In genomic region chr13:21033866-21034601, GRCh38 we compare ENCODE assay signal across 11 cellular contexts. TPM values are rescaled to one million over a fixed set of nuclear protein-coding genes. Genes with fewer than 3 reads are reported as not detected.
DNase-seq lines count a peak whose midpoint lies in the region; ATAC-seq, FAIRE-seq and TF ChIP-seq lines count a peak whose summit lies in the region.
"Had no signal": no experiment of that assay in that cellular context is flagged by ENCODE, and none has a peak within 500 bp of the region (broad histone marks: within the 10 kb centered on the region; RNA-seq: fewer than 3 reads in every experiment).

No MANE protein-coding gene starts in this region.

- H3K36me3 Mint-ChIP-seq in GM23338 (ENCODE audit: low read depth) (peaks cover 6% of the 10 kb centered on the region; the same call in 2 of the 3 replicates), glutamatergic neuron (ENCODE audit: unreplicated experiment) (no peaks in the 10 kb centered on the region)
- no peaks in the 10 kb centered on the region for H3K36me3 Mint-ChIP-seq in stimulated activated effector memory CD8-positive, alpha-beta T cell treated with anti-CD3 and anti-CD28 coated beads, Interleukin-12 subunit alpha, Interleukin-12 subunit beta, amount 100 ng/mL, for 72 hours

- H3K4me1 ChIP-seq in GM23338 (ENCODE audit: insufficient read depth) (peaks cover 38% of the 10 kb centered on the region), keratinocyte (ENCODE audit: control insufficient read depth, extremely low read depth, insufficient read depth, low read length) (peaks cover 19% of the 10 kb centered on the region)

- H3K4me3 ChIP-seq in GM23338 (no peak overlapping the region), astrocyte of the spinal cord (ENCODE audit: low read depth, low read length) (no peak overlapping the region), keratinocyte (ENCODE audit: control insufficient read depth in 2 of 3, extremely low read depth in 1 of 3, insufficient read depth in 2 of 3, low read depth in 1 of 3, low read length in 3 of 3) (no peak overlapping the region)

- peaks cover 39% of the 10 kb centered on the region for H3K4me1 Mint-ChIP-seq in GM23338
- peaks cover 26% of the 10 kb centered on the region for H3K4me1 Mint-ChIP-seq in stimulated activated effector memory CD8-positive, alpha-beta T cell treated with anti-CD3 and anti-CD28 coated beads, Interleukin-12 subunit alpha, Interleukin-12 subunit beta, amount 100 ng/mL, for 72 hours
- H3K4me1 Mint-ChIP-seq in glutamatergic neuron (ENCODE audit: low read depth, unreplicated experiment) = no peaks in the 10 kb centered on the region

- no peak for TF ChIP-seq POLR2A in GM18505 (IDR thresholded peaks at IDR 0.05; ENCODE audit: borderline replicate concordance, extremely low read depth, insufficient read depth, insufficient read length)

- H3K27ac ChIP-seq in GM23338 (ENCODE audit: low read depth) = peak overlapping the region; percentile 39; the same call in 1 of the 2 replicates
- peak overlapping the region; percentile 1 for H3K27ac ChIP-seq in keratinocyte (ENCODE audit: control insufficient read depth, insufficient read depth, low read length)

- dilution Hi-C loops in keratinocyte (cut with MboI; ENCODE audit: extremely low pct_ligation_motif_present, low sequenced_read_pairs) = no loop called here

- no peaks in the 10 kb centered on the region for H3K9me3 Mint-ChIP-seq in GM23338
- H3K9me3 Mint-ChIP-seq in stimulated activated effector memory CD8-positive, alpha-beta T cell treated with anti-CD3 and anti-CD28 coated beads, Interleukin-12 subunit alpha, Interleukin-12 subunit beta, amount 100 ng/mL, for 72 hours = no peaks in the 10 kb centered on the region
- H3K9me3 Mint-ChIP-seq in glutamatergic neuron (ENCODE audit: unreplicated experiment) = no peaks in the 10 kb centered on the region
- H3K9me3 Mint-ChIP-seq: stimulated activated naive CD8-positive, alpha-beta T cell treated with anti-CD3 and anti-CD28 coated beads, Interleukin-15, amount 100 ng/mL, for 72 hours had no signal

- no peaks in the 10 kb centered on the region for H3K9me2 ChIP-seq in GM23338 (ENCODE audit: insufficient read depth)

- H3K79me2 ChIP-seq in GM23338 (replicated peaks; ENCODE audit: insufficient read depth) (peaks cover 99% of the 10 kb centered on the region), keratinocyte (ENCODE audit: control insufficient read depth, insufficient read depth, low read length) (peaks cover 90% of the 10 kb centered on the region)

- TF ChIP-seq CTCF in GM23338 (conservative IDR thresholded peaks at IDR 0.05; ENCODE audit: low read depth in 2 of 2) (no peak), astrocyte of the spinal cord (IDR thresholded peaks at IDR 0.05; ENCODE audit: low read depth, low read length) (no peak), keratinocyte (optimal IDR thresholded peaks at IDR 0.05 in 1 of 3, IDR thresholded peaks at IDR 0.05 in 1 of 3, conservative IDR thresholded peaks at IDR 0.05 in 1 of 3; ENCODE audit: extremely low read depth in 1 of 3, insufficient read depth in 2 of 3, low read length in 3 of 3) (no peak), glutamatergic neuron (IDR thresholded peaks at IDR 0.05; ENCODE audit: partially characterized antibody, unreplicated experiment) (no peak)

- H3K4me2 ChIP-seq in GM23338 = 0 out of 2 replicates have a peak overlapping the region, but pooled peaks have one; percentile 15
- H3K4me2 ChIP-seq in keratinocyte (ENCODE audit: control insufficient read depth, extremely low read depth, insufficient read depth, low read depth, low read length) = peak overlapping the region; percentile 44

- no peak overlapping the region for H3K27ac Mint-ChIP-seq in GM23338
- H3K27ac Mint-ChIP-seq in stimulated activated effector memory CD8-positive, alpha-beta T cell treated with anti-CD3 and anti-CD28 coated beads, Interleukin-12 subunit alpha, Interleukin-12 subunit beta, amount 100 ng/mL, for 72 hours = no peak overlapping the region
- H3K27ac Mint-ChIP-seq in glutamatergic neuron (ENCODE audit: unreplicated experiment) = no peak overlapping the region

- no peak; the same call in 2 of the 3 replicates for ATAC-seq in GM23338
- ATAC-seq in stimulated activated effector memory CD8-positive, alpha-beta T cell treated with anti-CD3 and anti-CD28 coated beads, Interleukin-12 subunit alpha, Interleukin-12 subunit beta, amount 100 ng/mL, for 72 hours = peak; percentile 45
- no peak for ATAC-seq in GM18505 (IDR thresholded peaks at IDR 0.05; ENCODE audit: unreplicated experiment)
- ATAC-seq: stimulated activated naive CD8-positive, alpha-beta T cell treated with anti-CD3 and anti-CD28 coated beads, Interleukin-15, amount 100 ng/mL, for 72 hours had no signal

- no peaks in the 10 kb centered on the region for H3K9me3 ChIP-seq in keratinocyte (ENCODE audit: control insufficient read depth, low read depth, low read length)

- peaks cover 6% of the 10 kb centered on the region for H3K9me1 ChIP-seq in keratinocyte (ENCODE audit: control insufficient read depth, extremely low read depth, insufficient read depth, low read length)

- FAIRE-seq in keratinocyte (lab: Jason Lieb, UNC) = no peak

- in situ Hi-C loops in astrocyte of the spinal cord (cut with HindIII; ENCODE audit: low sequenced_read_pairs) = no loop called here

- H4K20me1 ChIP-seq in GM23338 (replicated peaks; ENCODE audit: insufficient read depth) (peaks cover 46% of the 10 kb centered on the region), keratinocyte (ENCODE audit: control insufficient read depth, extremely low read depth, insufficient read depth, low read length) (peaks cover 15% of the 10 kb centered on the region)

- H2AFZ ChIP-seq in GM23338 (no peak overlapping the region), keratinocyte (ENCODE audit: control insufficient read depth, low read length) (no peak overlapping the region)

- DNase-seq in GM23338 (ENCODE audit: low spot score) = no peak
- peak; percentile 53 for DNase-seq in astrocyte of the spinal cord (ENCODE audit: low read depth, low spot score)
- no peak for DNase-seq in keratinocyte (ENCODE audit: low read depth, low spot score)
- no peak for DNase-seq in stimulated activated effector memory CD8-positive, alpha-beta T cell treated with anti-CD3 and anti-CD28 coated beads, Interleukin-12 subunit alpha, Interleukin-12 subunit beta, amount 100 ng/mL, for 72 hours (ENCODE audit: low spot score in 2 of 2)
- DNase-seq in GM19240 (ENCODE audit: insufficient read length, low spot score) = no peak
- DNase-seq in glutamatergic neuron = no peak
- no peak for DNase-seq in NCI-H128 (lab: John Stamatoyannopoulos, UW; ENCODE audit: unreplicated experiment)
- DNase-seq: effector memory CD4-positive, alpha-beta T cell; occipital lobe; stimulated activated naive CD8-positive, alpha-beta T cell treated with anti-CD3 and anti-CD28 coated beads, Interleukin-15, amount 100 ng/mL, for 72 hours had no signal

- H3K27me3 ChIP-seq in GM23338 (ENCODE audit: insufficient read depth) (no peaks in the 10 kb centered on the region), keratinocyte (ENCODE audit: control insufficient read depth, extremely low read depth, insufficient read depth, low read length) (no peaks in the 10 kb centered on the region)

- H3K9ac ChIP-seq in keratinocyte (ENCODE audit: control insufficient read depth, extremely low read depth, insufficient read depth, low read length) = no peak overlapping the region

- no peaks in the 10 kb centered on the region for H3K36me3 ChIP-seq in GM23338 (ENCODE audit: insufficient read depth)
- H3K36me3 ChIP-seq in keratinocyte (ENCODE audit: control insufficient read depth in 2 of 2, extremely low read depth in 1 of 2, insufficient read depth in 2 of 2, low read length in 2 of 2) = peaks cover 0 to 1% of the 10 kb centered on the region in 2 experiments

- H3K27me3 Mint-ChIP-seq in GM23338 (ENCODE audit: insufficient read depth, low read depth, poor library complexity) (peaks cover 10% of the 10 kb centered on the region), glutamatergic neuron (ENCODE audit: unreplicated experiment) (no peaks in the 10 kb centered on the region)
- H3K27me3 Mint-ChIP-seq: stimulated activated naive CD8-positive, alpha-beta T cell treated with anti-CD3 and anti-CD28 coated beads, Interleukin-15, amount 100 ng/mL, for 72 hours had no signal

- H3K4me3 Mint-ChIP-seq in GM23338 = no peak overlapping the region
- no peak overlapping the region for H3K4me3 Mint-ChIP-seq in stimulated activated effector memory CD8-positive, alpha-beta T cell treated with anti-CD3 and anti-CD28 coated beads, Interleukin-12 subunit alpha, Interleukin-12 subunit beta, amount 100 ng/mL, for 72 hours
- no peak overlapping the region for H3K4me3 Mint-ChIP-seq in glutamatergic neuron (ENCODE audit: unreplicated experiment)
- H3K4me3 Mint-ChIP-seq: stimulated activated naive CD8-positive, alpha-beta T cell treated with anti-CD3 and anti-CD28 coated beads, Interleukin-15, amount 100 ng/mL, for 72 hours had no signal

- H3F3A ChIP-seq in GM23338 (replicated peaks; ENCODE audit: low read depth) = no peaks in the 10 kb centered on the region

TF ChIP-seq in GM23338, 12 proteins besides CTCF, POLR2A, EP300 and RAD21 (continues in another document):
- TF ChIP-seq NANOG (IDR thresholded peaks at IDR 0.05; ENCODE audit: borderline replicate concordance) (no peak), EZH2phosphoT487 (IDR thresholded peaks at IDR 0.05; ENCODE audit: unreplicated experiment) (no peak), JUNB (IDR thresholded peaks at IDR 0.05; ENCODE audit: unreplicated experiment) (no peak), STAT1 (IDR thresholded peaks at IDR 0.05; ENCODE audit: unreplicated experiment) (no peak), ZNF114 (CRISPR knock-in tag; IDR thresholded peaks at IDR 0.05) (no peak)

RNA-seq across cellular contexts. Expression of gene LATS2, which starts 27.4 kb away (rescaled TPM):
- total RNA-seq in GM23338 (2014; rRNA removed; shearing (Covaris generic)) = 21.4 and 25.4 TPM in 2 replicates
- 10.5 and 11.3 TPM in 2 replicates for polyA plus RNA-seq in GM23338 (2016; fragmentation: Nextera tagmentation; extraction: Ambion mirVana)
- 5.3 to 9.2 TPM (median 6.7 TPM) in 3 replicates for polyA plus RNA-seq in keratinocyte
- polyA plus RNA-seq in keratinocyte (2011; ENCODE audit: low read depth) = 9.3 TPM
- 6.1 and 6.3 TPM in 2 replicates for polyA plus RNA-seq in keratinocyte (2011; cell fraction: cytosol; rRNA removed)
- 12.7 and 13.3 TPM in 2 replicates for polyA plus RNA-seq in keratinocyte (2011; cell fraction: nucleus; rRNA removed)
- polyA plus RNA-seq in keratinocyte (2012; ENCODE audit: low replicate concordance) = 10.7 and 11.1 TPM in 2 replicates
- polyA minus RNA-seq in keratinocyte = 7.9 to 14.1 TPM (median 11.0 TPM) in 3 replicates
- 10.0 TPM for polyA minus RNA-seq in keratinocyte (2011; cell fraction: cytosol; rRNA and poly(A)+ RNA removed)
- polyA minus RNA-seq in keratinocyte (2011; cell fraction: nucleus; rRNA and poly(A)+ RNA removed) = 13.7 and 17.0 TPM in 2 replicates
- 2.2 TPM for total RNA-seq in glutamatergic neuron (ENCODE audit: unreplicated experiment)
